3 cellular contexts compared by ENCODE assay signal in the genomic region with DNA sequence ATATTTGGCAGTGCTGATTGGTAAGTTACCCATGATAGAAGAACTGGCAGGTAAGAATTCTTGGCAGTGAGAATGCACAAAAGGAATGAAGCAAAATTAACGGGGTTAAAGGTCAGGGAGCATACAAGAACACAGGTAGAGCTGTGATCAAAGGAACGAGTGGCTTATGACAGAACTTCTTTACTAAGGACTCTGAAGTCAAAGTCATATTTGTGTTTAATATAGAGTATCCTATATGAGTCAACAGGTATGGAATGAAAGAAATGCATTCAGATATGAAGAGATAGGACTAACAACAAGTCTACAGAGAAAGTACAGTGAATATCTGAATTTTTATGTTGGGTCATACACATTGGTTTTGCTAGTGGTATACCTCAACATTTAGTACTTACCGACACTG.
A peak's percentile ranks its signal among the peaks of the same experiment; 100 is the strongest.
TF ChIP-seq lines count a peak whose summit lies in the region.

No MANE protein-coding gene starts in this region.

TF ChIP-seq in HCT116, 20 proteins besides CTCF, POLR2A, EP300 and RAD21 (continues in another document):
- no peak for TF ChIP-seq EGR1 (IDR thresholded peaks at IDR 0.05; ENCODE audit: low read depth)
- TF ChIP-seq SIN3A (IDR thresholded peaks at IDR 0.05; ENCODE audit: low read depth), result no peak
- no peak for TF ChIP-seq ZNF274 (IDR thresholded peaks at IDR 0.05; ENCODE audit: low read depth, low read length)
- no peak for TF ChIP-seq YY1 (IDR thresholded peaks at IDR 0.05; ENCODE audit: extremely low read depth, insufficient replicate concordance, low read depth, low read length)
- no peak for TF ChIP-seq JUND (IDR thresholded peaks at IDR 0.05)
- TF ChIP-seq ZFX (IDR thresholded peaks at IDR 0.05), result no peak
- no peak for TF ChIP-seq ELF1 (IDR thresholded peaks at IDR 0.05; ENCODE audit: borderline replicate concordance, low read depth)
- TF ChIP-seq SP1 (IDR thresholded peaks at IDR 0.05; ENCODE audit: low read depth), result no peak
- no peak for TF ChIP-seq CBX3 (IDR thresholded peaks at IDR 0.05; ENCODE audit: low read depth)
- TF ChIP-seq, protein P1, sequence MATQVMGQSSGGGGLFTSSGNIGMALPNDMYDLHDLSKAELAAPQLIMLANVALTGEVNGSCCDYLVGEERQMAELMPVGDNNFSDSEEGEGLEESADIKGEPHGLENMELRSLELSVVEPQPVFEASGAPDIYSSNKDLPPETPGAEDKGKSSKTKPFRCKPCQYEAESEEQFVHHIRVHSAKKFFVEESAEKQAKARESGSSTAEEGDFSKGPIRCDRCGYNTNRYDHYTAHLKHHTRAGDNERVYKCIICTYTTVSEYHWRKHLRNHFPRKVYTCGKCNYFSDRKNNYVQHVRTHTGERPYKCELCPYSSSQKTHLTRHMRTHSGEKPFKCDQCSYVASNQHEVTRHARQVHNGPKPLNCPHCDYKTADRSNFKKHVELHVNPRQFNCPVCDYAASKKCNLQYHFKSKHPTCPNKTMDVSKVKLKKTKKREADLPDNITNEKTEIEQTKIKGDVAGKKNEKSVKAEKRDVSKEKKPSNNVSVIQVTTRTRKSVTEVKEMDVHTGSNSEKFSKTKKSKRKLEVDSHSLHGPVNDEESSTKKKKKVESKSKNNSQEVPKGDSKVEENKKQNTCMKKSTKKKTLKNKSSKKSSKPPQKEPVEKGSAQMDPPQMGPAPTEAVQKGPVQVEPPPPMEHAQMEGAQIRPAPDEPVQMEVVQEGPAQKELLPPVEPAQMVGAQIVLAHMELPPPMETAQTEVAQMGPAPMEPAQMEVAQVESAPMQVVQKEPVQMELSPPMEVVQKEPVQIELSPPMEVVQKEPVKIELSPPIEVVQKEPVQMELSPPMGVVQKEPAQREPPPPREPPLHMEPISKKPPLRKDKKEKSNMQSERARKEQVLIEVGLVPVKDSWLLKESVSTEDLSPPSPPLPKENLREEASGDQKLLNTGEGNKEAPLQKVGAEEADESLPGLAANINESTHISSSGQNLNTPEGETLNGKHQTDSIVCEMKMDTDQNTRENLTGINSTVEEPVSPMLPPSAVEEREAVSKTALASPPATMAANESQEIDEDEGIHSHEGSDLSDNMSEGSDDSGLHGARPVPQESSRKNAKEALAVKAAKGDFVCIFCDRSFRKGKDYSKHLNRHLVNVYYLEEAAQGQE (IDR thresholded peaks at IDR 0.05; ENCODE audit: low read depth), result no peak
- TF ChIP-seq, protein P2, sequence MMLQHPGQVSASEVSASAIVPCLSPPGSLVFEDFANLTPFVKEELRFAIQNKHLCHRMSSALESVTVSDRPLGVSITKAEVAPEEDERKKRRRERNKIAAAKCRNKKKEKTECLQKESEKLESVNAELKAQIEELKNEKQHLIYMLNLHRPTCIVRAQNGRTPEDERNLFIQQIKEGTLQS (IDR thresholded peaks at IDR 0.05), result no peak
- TF ChIP-seq EZH2phosphoT487 (IDR thresholded peaks at IDR 0.05; ENCODE audit: borderline replicate concordance), result no peak
- no peak for TF ChIP-seq POLR2AphosphoS5 (IDR thresholded peaks at IDR 0.05; ENCODE audit: low read depth, low read length)
- TF ChIP-seq TCF7L2 (IDR thresholded peaks at IDR 0.05; ENCODE audit: borderline replicate concordance, extremely low read depth, insufficient read depth, insufficient read length), result no peak
- TF ChIP-seq, protein P3, sequence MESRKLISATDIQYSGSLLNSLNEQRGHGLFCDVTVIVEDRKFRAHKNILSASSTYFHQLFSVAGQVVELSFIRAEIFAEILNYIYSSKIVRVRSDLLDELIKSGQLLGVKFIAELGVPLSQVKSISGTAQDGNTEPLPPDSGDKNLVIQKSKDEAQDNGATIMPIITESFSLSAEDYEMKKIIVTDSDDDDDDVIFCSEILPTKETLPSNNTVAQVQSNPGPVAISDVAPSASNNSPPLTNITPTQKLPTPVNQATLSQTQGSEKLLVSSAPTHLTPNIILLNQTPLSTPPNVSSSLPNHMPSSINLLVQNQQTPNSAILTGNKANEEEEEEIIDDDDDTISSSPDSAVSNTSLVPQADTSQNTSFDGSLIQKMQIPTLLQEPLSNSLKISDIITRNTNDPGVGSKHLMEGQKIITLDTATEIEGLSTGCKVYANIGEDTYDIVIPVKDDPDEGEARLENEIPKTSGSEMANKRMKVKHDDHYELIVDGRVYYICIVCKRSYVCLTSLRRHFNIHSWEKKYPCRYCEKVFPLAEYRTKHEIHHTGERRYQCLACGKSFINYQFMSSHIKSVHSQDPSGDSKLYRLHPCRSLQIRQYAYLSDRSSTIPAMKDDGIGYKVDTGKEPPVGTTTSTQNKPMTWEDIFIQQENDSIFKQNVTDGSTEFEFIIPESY (IDR thresholded peaks at IDR 0.05; ENCODE audit: extremely low read depth, insufficient replicate concordance, low read length), result no peak
- no peak for TF ChIP-seq SRF (IDR thresholded peaks at IDR 0.05; ENCODE audit: low read depth)
- no peak for TF ChIP-seq CEBPB (IDR thresholded peaks at IDR 0.05; ENCODE audit: low read depth)

TF ChIP-seq in endothelial cell of umbilical vein, 7 proteins besides CTCF, POLR2A, EP300 and RAD21:
- peak; percentile 19 for TF ChIP-seq FOS (IDR thresholded peaks at IDR 0.05; ENCODE audit: borderline replicate concordance, insufficient read depth, low read length)
- TF ChIP-seq JUN (IDR thresholded peaks at IDR 0.05; ENCODE audit: borderline replicate concordance, insufficient read depth, insufficient read length, low read depth), result no peak
- no peak for TF ChIP-seq GATA2 (IDR thresholded peaks at IDR 0.05; ENCODE audit: insufficient read depth, insufficient read length, low read depth, low read length)

TF ChIP-seq in GM23338, 12 proteins besides CTCF, POLR2A, EP300 and RAD21:
- no peak for TF ChIP-seq CREB1 (CRISPR knock-in tag; IDR thresholded peaks at IDR 0.05; ENCODE audit: low read depth)
- TF ChIP-seq, protein P4, sequence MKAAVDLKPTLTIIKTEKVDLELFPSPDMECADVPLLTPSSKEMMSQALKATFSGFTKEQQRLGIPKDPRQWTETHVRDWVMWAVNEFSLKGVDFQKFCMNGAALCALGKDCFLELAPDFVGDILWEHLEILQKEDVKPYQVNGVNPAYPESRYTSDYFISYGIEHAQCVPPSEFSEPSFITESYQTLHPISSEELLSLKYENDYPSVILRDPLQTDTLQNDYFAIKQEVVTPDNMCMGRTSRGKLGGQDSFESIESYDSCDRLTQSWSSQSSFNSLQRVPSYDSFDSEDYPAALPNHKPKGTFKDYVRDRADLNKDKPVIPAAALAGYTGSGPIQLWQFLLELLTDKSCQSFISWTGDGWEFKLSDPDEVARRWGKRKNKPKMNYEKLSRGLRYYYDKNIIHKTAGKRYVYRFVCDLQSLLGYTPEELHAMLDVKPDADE (IDR thresholded peaks at IDR 0.05), result no peak
- TF ChIP-seq ZNF331 (CRISPR knock-in tag; IDR thresholded peaks at IDR 0.05; ENCODE audit: low read depth), result no peak
- TF ChIP-seq, protein P1 (IDR thresholded peaks at IDR 0.05; ENCODE audit: unreplicated experiment), result no peak
- no peak for TF ChIP-seq EZH2phosphoT487 (IDR thresholded peaks at IDR 0.05; ENCODE audit: unreplicated experiment)
- no peak for TF ChIP-seq STAT1 (IDR thresholded peaks at IDR 0.05; ENCODE audit: unreplicated experiment)
- TF ChIP-seq ZNF114 (CRISPR knock-in tag; IDR thresholded peaks at IDR 0.05), result no peak
- TF ChIP-seq, protein P5, sequence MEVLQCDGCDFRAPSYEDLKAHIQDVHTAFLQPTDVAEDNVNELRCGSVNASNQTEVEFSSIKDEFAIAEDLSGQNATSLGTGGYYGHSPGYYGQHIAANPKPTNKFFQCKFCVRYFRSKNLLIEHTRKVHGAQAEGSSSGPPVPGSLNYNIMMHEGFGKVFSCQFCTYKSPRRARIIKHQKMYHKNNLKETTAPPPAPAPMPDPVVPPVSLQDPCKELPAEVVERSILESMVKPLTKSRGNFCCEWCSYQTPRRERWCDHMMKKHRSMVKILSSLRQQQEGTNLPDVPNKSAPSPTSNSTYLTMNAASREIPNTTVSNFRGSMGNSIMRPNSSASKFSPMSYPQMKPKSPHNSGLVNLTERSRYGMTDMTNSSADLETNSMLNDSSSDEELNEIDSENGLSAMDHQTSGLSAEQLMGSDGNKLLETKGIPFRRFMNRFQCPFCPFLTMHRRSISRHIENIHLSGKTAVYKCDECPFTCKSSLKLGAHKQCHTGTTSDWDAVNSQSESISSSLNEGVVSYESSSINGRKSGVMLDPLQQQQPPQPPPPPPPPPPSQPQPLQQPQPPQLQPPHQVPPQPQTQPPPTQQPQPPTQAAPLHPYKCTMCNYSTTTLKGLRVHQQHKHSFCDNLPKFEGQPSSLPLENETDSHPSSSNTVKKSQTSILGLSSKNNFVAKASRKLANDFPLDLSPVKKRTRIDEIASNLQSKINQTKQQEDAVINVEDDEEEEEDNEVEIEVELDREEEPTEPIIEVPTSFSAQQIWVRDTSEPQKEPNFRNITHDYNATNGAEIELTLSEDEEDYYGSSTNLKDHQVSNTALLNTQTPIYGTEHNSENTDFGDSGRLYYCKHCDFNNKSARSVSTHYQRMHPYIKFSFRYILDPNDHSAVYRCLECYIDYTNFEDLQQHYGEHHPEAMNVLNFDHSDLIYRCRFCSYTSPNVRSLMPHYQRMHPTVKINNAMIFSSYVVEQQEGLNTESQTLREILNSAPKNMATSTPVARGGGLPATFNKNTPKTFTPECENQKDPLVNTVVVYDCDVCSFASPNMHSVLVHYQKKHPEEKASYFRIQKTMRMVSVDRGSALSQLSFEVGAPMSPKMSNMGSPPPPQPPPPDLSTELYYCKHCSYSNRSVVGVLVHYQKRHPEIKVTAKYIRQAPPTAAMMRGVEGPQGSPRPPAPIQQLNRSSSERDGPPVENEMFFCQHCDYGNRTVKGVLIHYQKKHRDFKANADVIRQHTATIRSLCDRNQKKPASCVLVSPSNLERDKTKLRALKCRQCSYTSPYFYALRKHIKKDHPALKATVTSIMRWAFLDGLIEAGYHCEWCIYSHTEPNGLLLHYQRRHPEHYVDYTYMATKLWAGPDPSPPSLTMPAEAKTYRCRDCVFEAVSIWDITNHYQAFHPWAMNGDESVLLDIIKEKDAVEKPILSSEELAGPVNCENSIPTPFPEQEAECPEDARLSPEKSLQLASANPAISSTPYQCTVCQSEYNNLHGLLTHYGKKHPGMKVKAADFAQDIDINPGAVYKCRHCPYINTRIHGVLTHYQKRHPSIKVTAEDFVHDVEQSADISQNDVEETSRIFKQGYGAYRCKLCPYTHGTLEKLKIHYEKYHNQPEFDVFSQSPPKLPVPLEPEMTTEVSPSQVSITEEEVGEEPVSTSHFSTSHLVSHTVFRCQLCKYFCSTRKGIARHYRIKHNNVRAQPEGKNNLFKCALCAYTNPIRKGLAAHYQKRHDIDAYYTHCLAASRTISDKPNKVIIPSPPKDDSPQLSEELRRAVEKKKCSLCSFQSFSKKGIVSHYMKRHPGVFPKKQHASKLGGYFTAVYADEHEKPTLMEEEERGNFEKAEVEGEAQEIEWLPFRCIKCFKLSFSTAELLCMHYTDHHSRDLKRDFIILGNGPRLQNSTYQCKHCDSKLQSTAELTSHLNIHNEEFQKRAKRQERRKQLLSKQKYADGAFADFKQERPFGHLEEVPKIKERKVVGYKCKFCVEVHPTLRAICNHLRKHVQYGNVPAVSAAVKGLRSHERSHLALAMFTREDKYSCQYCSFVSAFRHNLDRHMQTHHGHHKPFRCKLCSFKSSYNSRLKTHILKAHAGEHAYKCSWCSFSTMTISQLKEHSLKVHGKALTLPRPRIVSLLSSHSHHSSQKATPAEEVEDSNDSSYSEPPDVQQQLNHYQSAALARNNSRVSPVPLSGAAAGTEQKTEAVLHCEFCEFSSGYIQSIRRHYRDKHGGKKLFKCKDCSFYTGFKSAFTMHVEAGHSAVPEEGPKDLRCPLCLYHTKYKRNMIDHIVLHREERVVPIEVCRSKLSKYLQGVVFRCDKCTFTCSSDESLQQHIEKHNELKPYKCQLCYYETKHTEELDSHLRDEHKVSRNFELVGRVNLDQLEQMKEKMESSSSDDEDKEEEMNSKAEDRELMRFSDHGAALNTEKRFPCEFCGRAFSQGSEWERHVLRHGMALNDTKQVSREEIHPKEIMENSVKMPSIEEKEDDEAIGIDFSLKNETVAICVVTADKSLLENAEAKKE (CRISPR knock-in tag; IDR thresholded peaks at IDR 0.05), result no peak
- no peak for TF ChIP-seq JUNB (IDR thresholded peaks at IDR 0.05; ENCODE audit: unreplicated experiment)
- TF ChIP-seq NANOG (IDR thresholded peaks at IDR 0.05; ENCODE audit: borderline replicate concordance), result no peak
